ENCODE assay signal across 13 cellular contexts in genomic region chr17:80599546-80600305, GRCh38. TPM values are rescaled to one million over a fixed set of nuclear protein-coding genes. Genes with fewer than 3 reads are reported as not detected.
DNase-seq lines count a peak whose midpoint lies in the region; ATAC-seq, FAIRE-seq and TF ChIP-seq lines count a peak whose summit lies in the region.
"Had no signal": no experiment of that assay in that cellular context is flagged by ENCODE, and none has a peak within 500 bp of the region (broad histone marks: within the 10 kb centered on the region; RNA-seq: fewer than 3 reads in every experiment).

No MANE protein-coding gene starts in this region.

- H3K4ac ChIP-seq in H1 (replicated peaks; ENCODE audit: insufficient read length, low read depth, low read length) = no peak overlapping the region

- no peak for ATAC-seq in HG03571 (IDR thresholded peaks at IDR 0.05; ENCODE audit: unreplicated experiment)
- no peak for ATAC-seq in GM21717 (IDR thresholded peaks at IDR 0.05; ENCODE audit: unreplicated experiment)
- ATAC-seq: GM23338, SK-N-SH treated with all-trans-retinoic acid at 6 μM for 48 hours had no signal

- H3K79me2 ChIP-seq in H1 (ENCODE audit: control insufficient read depth in 1 of 2, insufficient read depth in 2 of 2, low read length in 2 of 2) = peaks cover 0 to 56% of the 10 kb centered on the region in 2 experiments; a peak in 3 of 4 replicates

- no peaks in the 10 kb centered on the region for H3K27me3 ChIP-seq in H1 (replicated peaks in 1 of 4; ENCODE audit: control insufficient read depth in 3 of 4, extremely low read depth in 1 of 4, insufficient read depth in 3 of 4, low read length in 3 of 4)

- H2BK15ac ChIP-seq in H1 (ENCODE audit: low read length) = no peak overlapping the region

- 0 out of 2 replicates have a peak overlapping the region, but pooled peaks have one; percentile 60 for H2BK5ac ChIP-seq in H1 (ENCODE audit: low read depth, low read length)

- no peaks in the 10 kb centered on the region for H3K9me3 ChIP-seq in H1 (ENCODE audit: insufficient read depth in 2 of 2, low read depth in 1 of 2, low read length in 1 of 2)

- 0 out of 2 replicates have a peak overlapping the region, but pooled peaks have one; percentile 1 for H3K27ac ChIP-seq in H1 (ENCODE audit: low read depth, low read length)

- H3K9me3 Mint-ChIP-seq in T-helper 2 cell treated with Interferon-gamma antibody and Interleukin-4, amounts not matched to agents 5 μg/mL and 100 μg/mL, for 36 hours = no peaks in the 10 kb centered on the region
- H3K9me3 Mint-ChIP-seq in progenitor cell of endocrine pancreas (ENCODE audit: low read depth) = peaks cover 6% of the 10 kb centered on the region
- H3K9me3 Mint-ChIP-seq: activated T-cell treated with anti-CD3 and anti-CD28 coated beads, Interleukin-2, amount 50 U/mL, for 72 hours had no signal

- H2AFZ ChIP-seq in H1 (ENCODE audit: low read length) = no peak overlapping the region
- H2AFZ ChIP-seq: GM23338 had no signal

- no peak overlapping the region for H3K56ac ChIP-seq in H1 (replicated peaks; ENCODE audit: insufficient read length, low read depth, low read length)

- no peak overlapping the region for H4K91ac ChIP-seq in H1 (replicated peaks; ENCODE audit: insufficient read length, low read length)

- 0 out of 2 replicates have a peak overlapping the region, but pooled peaks have one; percentile 53 for H2AK5ac ChIP-seq in H1 (ENCODE audit: low read depth, low read length)

- H3K4me1 Mint-ChIP-seq in T-helper 2 cell treated with Interferon-gamma antibody and Interleukin-4, amounts not matched to agents 5 μg/mL and 100 μg/mL, for 36 hours (ENCODE audit: low read depth) = peaks cover 56% of the 10 kb centered on the region
- H3K4me1 Mint-ChIP-seq in progenitor cell of endocrine pancreas (ENCODE audit: low read depth) = peaks cover 35% of the 10 kb centered on the region

- H3K9ac ChIP-seq in H1 (replicated peaks in 1 of 4; ENCODE audit: extremely low read depth in 1 of 4, low read depth in 3 of 4, low read length in 3 of 4) = no peak overlapping the region

- H3K23me2 ChIP-seq in H1 (ENCODE audit: low read depth, low read length) = no peaks in the 10 kb centered on the region

- no peak overlapping the region for H2BK120ac ChIP-seq in H1 (replicated peaks; ENCODE audit: low read depth, low read length)

- peaks cover 17% of the 10 kb centered on the region for H3K36me3 Mint-ChIP-seq in T-helper 2 cell treated with Interferon-gamma antibody and Interleukin-4, amounts not matched to agents 5 μg/mL and 100 μg/mL, for 36 hours (ENCODE audit: low read depth)
- peaks cover 19% of the 10 kb centered on the region for H3K36me3 Mint-ChIP-seq in progenitor cell of endocrine pancreas (ENCODE audit: insufficient read depth)

- no peaks in the 10 kb centered on the region; a peak in 1 of 8 replicates for H3K36me3 ChIP-seq in H1 (ENCODE audit: control insufficient read depth in 2 of 4, insufficient read depth in 4 of 4, low read length in 3 of 4)

- H3K4me3 Mint-ChIP-seq in T-helper 2 cell treated with Interferon-gamma antibody and Interleukin-4, amounts not matched to agents 5 μg/mL and 100 μg/mL, for 36 hours = peak overlapping the region; percentile 56
- no peak overlapping the region for H3K4me3 Mint-ChIP-seq in progenitor cell of endocrine pancreas (ENCODE audit: low read depth)
- H3K4me3 Mint-ChIP-seq: GM23338 had no signal

- H4K8ac ChIP-seq in H1 (ENCODE audit: extremely low read depth, insufficient read depth, low read length) = no peak overlapping the region

- H4K5ac ChIP-seq in H1 (ENCODE audit: insufficient read length, low read depth, low read length) = no peak overlapping the region

- no peak for DNase-seq in T-helper 2 cell treated with Interferon-gamma antibody and Interleukin-4, amounts not matched to agents 5 μg/mL and 100 μg/mL, for 36 hours (ENCODE audit: low spot score)
- DNase-seq in T-helper 2 cell (no peak), NCI-H82 (lab: John Stamatoyannopoulos, UW) (peak; percentile 79), H1 (ENCODE audit: low read depth in 1 of 2, low spot score in 2 of 2) (no peak), progenitor cell of endocrine pancreas (ENCODE audit: low spot score, unreplicated experiment) (no peak), H4 (ENCODE audit: low spot score) (no peak)
- DNase-seq: activated T-cell treated with anti-CD3 and anti-CD28 coated beads, Interleukin-2, amount 50 U/mL, for 72 hours; effector memory CD4-positive, alpha-beta T cell; stimulated activated naive CD4-positive, alpha-beta T cell had no signal

- no peak for FAIRE-seq in H1 (lab: Jason Lieb, UNC)

- TF ChIP-seq CTCF in H1 (IDR thresholded peaks at IDR 0.05; ENCODE audit: control extremely low read depth in 1 of 3, insufficient read depth in 1 of 3, low read depth in 1 of 3, low read length in 3 of 3) (no peak), progenitor cell of endocrine pancreas (IDR thresholded peaks at IDR 0.05; ENCODE audit: unreplicated experiment) (no peak)

- H3K4me3 ChIP-seq in H1 (ENCODE audit: extremely low read depth in 1 of 4, insufficient read depth in 2 of 4, low read depth in 3 of 4, low read length in 4 of 4) = no peak overlapping the region
- H3K4me3 ChIP-seq: GM23338 had no signal

- H3K23ac ChIP-seq in H1 (ENCODE audit: insufficient read length) = no peak overlapping the region

- no peak overlapping the region for H3K14ac ChIP-seq in H1 (ENCODE audit: insufficient read length)

- H2BK20ac ChIP-seq in H1 (ENCODE audit: low read length) = no peak overlapping the region

- H3K4me1 ChIP-seq in H1 (replicated peaks in 1 of 4; ENCODE audit: control insufficient read depth in 3 of 4, insufficient read depth in 4 of 4, low read length in 3 of 4) = peaks cover 0 to 4% (median 0%) of the 10 kb centered on the region in 4 experiments; a peak in 3 of 7 replicates

- CTCF ChIA-PET in H1 (lab: Charles Lee; ENCODE audit: partially characterized antibody) = interaction anchor here (1.0 kb wide), 1 partner anchor 25 kb away, joined by 3 read pairs; no protein-coding TSS in a partner anchor

- no peak for TF ChIP-seq EP300 in H1 (IDR thresholded peaks at IDR 0.05; ENCODE audit: borderline replicate concordance in 1 of 2, low read depth in 2 of 2, low read length in 2 of 2)

- peaks cover 14% of the 10 kb centered on the region for H3K79me1 ChIP-seq in H1 (ENCODE audit: low read depth, low read length)

- no peak overlapping the region for H3K4me2 ChIP-seq in H1 (ENCODE audit: insufficient read depth in 1 of 2, low read depth in 2 of 2, low read length in 2 of 2)
- H3K4me2 ChIP-seq: GM23338 had no signal

- H3K18ac ChIP-seq in H1 (ENCODE audit: extremely low read depth, low read length) = no peak overlapping the region

- 81% methylated on average over 8 of the region's 8 CpGs; no CpG with 5 or more reads in 1 of the 2 experiments for WGBS in H1 (ENCODE audit: extremely low coverage in 1 of 2, insufficient coverage in 1 of 2, insufficient read length in 1 of 2, insufficient replicate concordance in 2 of 2, low coverage in 1 of 2, low lambda C conversion rate in 2 of 2, missing lambda C conversion rate in 1 of 2), 2 experiments

- H4K20me1 ChIP-seq in H1 (replicated peaks in 1 of 2; ENCODE audit: control insufficient read depth in 1 of 2, insufficient read depth in 2 of 2, low read length in 2 of 2) = peaks cover 2 to 4% of the 10 kb centered on the region in 2 experiments

- H2BK12ac ChIP-seq in H1 (ENCODE audit: low read depth, low read length) = no peak overlapping the region

- TF ChIP-seq POLR2A in H1 (IDR thresholded peaks at IDR 0.05; ENCODE audit: control extremely low read depth in 1 of 2, low read depth in 2 of 2, low read length in 2 of 2) = no peak

- POLR2A ChIA-PET in H1 (lab: Charles Lee; ENCODE audit: partially characterized antibody) = no interaction called here

- peak overlapping the region; percentile 76 for H3K27ac Mint-ChIP-seq in T-helper 2 cell treated with Interferon-gamma antibody and Interleukin-4, amounts not matched to agents 5 μg/mL and 100 μg/mL, for 36 hours
- peak overlapping the region; percentile 70 for H3K27ac Mint-ChIP-seq in progenitor cell of endocrine pancreas
- H3K27ac Mint-ChIP-seq: activated T-cell treated with anti-CD3 and anti-CD28 coated beads, Interleukin-2, amount 50 U/mL, for 72 hours; GM23338 had no signal

- H3K27me3 Mint-ChIP-seq in T-helper 2 cell treated with Interferon-gamma antibody and Interleukin-4, amounts not matched to agents 5 μg/mL and 100 μg/mL, for 36 hours (ENCODE audit: low read depth) = no peaks in the 10 kb centered on the region
- no peaks in the 10 kb centered on the region for H3K27me3 Mint-ChIP-seq in progenitor cell of endocrine pancreas

- no peak for TF ChIP-seq RAD21 in H1 (IDR thresholded peaks at IDR 0.05 in 1 of 2, conservative IDR thresholded peaks at IDR 0.05 in 1 of 2; ENCODE audit: low read depth in 2 of 2, low read length in 2 of 2)

TF ChIP-seq in H1, 55 proteins besides CTCF, POLR2A, EP300 and RAD21 (continues in another document):
- no peak for TF ChIP-seq CTBP2 (IDR thresholded peaks at IDR 0.05; ENCODE audit: borderline replicate concordance, insufficient read depth, insufficient read length, low read length)
- no peak for TF ChIP-seq ATF3 (IDR thresholded peaks at IDR 0.05; ENCODE audit: insufficient read depth, low read depth, low read length)
- no peak for TF ChIP-seq HDAC6 (IDR thresholded peaks at IDR 0.05; ENCODE audit: low read depth, low read length)

RNA-seq across cellular contexts. Expression of gene RPTOR, which starts 55.1 kb away (rescaled TPM):
- total RNA-seq in H1 (2021; fragmentation: NEBNext Ultra II Directional; extraction: Animal tissue kit (Norgen Biotek cat#: 25700)) = 28.7 and 29.0 TPM in 2 replicates
- 6.9 and 15.2 TPM in 2 replicates for polyA plus RNA-seq in H1 (2011; rRNA removed)
- 5.9 TPM for polyA plus RNA-seq in H1 (2011; cell fraction: cytosol; rRNA removed)
- 22.2 TPM for polyA plus RNA-seq in H1 (2011; cell fraction: nucleus; rRNA removed)
- polyA plus RNA-seq in H1 (2012, experiment 1 of 2) = 11.2 to 16.6 TPM (median 15.1 TPM) in 4 replicates
- polyA plus RNA-seq in H1 (2012, experiment 2 of 2) = 10.7 TPM
- 9.7 TPM for polyA plus RNA-seq in H1 (2013, experiment 1 of 2)
- polyA plus RNA-seq in H1 (2013, experiment 2 of 2) = 9.0 TPM
- 22.7 and 24.2 TPM in 2 replicates for polyA minus RNA-seq in H1 (2011; rRNA and poly(A)+ RNA removed)
- 20.0 TPM for polyA minus RNA-seq in H1 (2011; cell fraction: cytosol; rRNA and poly(A)+ RNA removed)
- polyA minus RNA-seq in H1 (2011; cell fraction: nucleus; rRNA and poly(A)+ RNA removed) = 53.0 TPM
- total RNA-seq in progenitor cell of endocrine pancreas = 39.9 and 40.0 TPM in 2 replicates
- total RNA-seq in H4 (2014; rRNA removed; shearing (Covaris generic)) = 12.6 and 15.2 TPM in 2 replicates
